Comparison of ENCODE assay signal across 8 cellular contexts in the genomic region with DNA sequence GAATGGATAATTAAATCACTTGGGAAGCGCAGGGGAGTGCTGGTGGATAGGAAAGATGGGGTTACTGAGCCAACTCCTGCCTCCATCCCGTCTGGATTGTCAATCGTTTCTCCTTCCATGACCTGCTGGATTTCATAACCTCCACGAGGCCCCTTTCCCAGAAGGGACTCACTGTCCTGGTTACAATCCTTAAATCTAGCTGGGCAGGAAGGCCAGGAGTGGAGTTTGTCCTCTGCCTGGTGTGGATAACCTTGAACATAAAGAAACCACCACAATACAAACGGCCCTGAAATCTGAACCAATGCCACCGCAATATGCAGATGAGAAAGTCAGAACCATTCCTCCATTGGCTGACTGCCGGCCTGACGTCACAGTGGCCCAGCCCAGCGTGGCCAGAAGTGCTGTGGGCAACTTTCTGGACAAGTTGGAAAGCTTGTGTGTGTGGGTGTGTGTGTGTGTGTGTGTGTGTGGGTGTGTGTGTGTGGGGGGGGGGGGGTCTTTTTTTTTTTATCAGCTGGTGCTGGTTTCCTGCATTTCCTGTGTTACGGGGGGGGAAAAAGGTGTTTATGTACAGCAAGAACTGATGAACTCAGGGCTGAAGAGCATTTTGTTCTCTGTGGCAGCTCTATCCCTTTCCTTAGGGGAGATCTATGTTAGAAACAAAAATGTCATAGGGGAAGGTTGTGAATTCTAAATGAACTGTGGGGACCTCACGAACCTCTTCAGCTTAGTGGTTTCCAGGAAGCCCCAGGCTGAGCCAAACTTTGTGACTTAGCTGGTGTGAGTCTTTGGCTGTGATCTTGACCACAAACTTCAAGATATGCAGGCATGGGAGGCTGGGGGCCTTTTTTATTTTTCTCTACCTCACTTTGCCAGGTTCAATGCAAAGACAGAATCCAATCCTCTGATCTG.
DNase-seq lines count a peak whose midpoint lies in the region; ATAC-seq and TF ChIP-seq lines count a peak whose summit lies in the region.

No MANE protein-coding gene starts in this region.

- no peaks in the 10 kb centered on the region for H3K27me3 ChIP-seq in neutrophil
- no peaks in the 10 kb centered on the region for H3K27me3 ChIP-seq in stomach smooth muscle (ENCODE audit: control insufficient read depth in 1 of 2, insufficient read depth in 2 of 2, low read length in 2 of 2)

- H3K9me3 ChIP-seq in neutrophil, result no peaks in the 10 kb centered on the region
- no peaks in the 10 kb centered on the region for H3K9me3 ChIP-seq in stomach smooth muscle (ENCODE audit: control insufficient read depth in 2 of 2, low read length in 2 of 2)

- H3K36me3 Mint-ChIP-seq in IgD-negative memory B cell, result no peaks in the 10 kb centered on the region
- no peaks in the 10 kb centered on the region for H3K36me3 Mint-ChIP-seq in activated naive CD4-positive, alpha-beta T cell treated with anti-CD3 and anti-CD28 coated beads for 36 hours (ENCODE audit: low read depth)

- H3K4me1 ChIP-seq in neutrophil (ENCODE audit: control insufficient read depth in 1 of 2, insufficient read depth in 1 of 2, low read depth in 1 of 2, low read length in 1 of 2) (peaks cover 16 to 29% of the 10 kb centered on the region in 2 experiments), stomach smooth muscle (ENCODE audit: control insufficient read depth, insufficient read depth, low read length) (no peaks in the 10 kb centered on the region)

- peak; percentile 89 for ATAC-seq in GM19397 (IDR thresholded peaks at IDR 0.05; ENCODE audit: unreplicated experiment)

- H3K27me3 Mint-ChIP-seq in IgD-negative memory B cell, result no peaks in the 10 kb centered on the region
- H3K27me3 Mint-ChIP-seq in activated naive CD4-positive, alpha-beta T cell treated with anti-CD3 and anti-CD28 coated beads for 36 hours (ENCODE audit: low read depth), result no peaks in the 10 kb centered on the region

- in situ Hi-C loops in ACHN (cut with HindIII; ENCODE audit: low pct_ligation_motif_present, low pct_unique_long_range_greater_than_20kb, low sequenced_read_pairs), result no loop called here

- intact Hi-C loops in activated naive CD4-positive, alpha-beta T cell treated with anti-CD3 and anti-CD28 coated beads for 36 hours (cut with micrococcal nuclease), result loop anchor here (1.0 to 2.0 kb wide), 3 partner anchors 34 to 82 kb away; a partner anchor contains a TSS

- no peaks in the 10 kb centered on the region for H3K9me3 Mint-ChIP-seq in IgD-negative memory B cell
- H3K9me3 Mint-ChIP-seq in activated naive CD4-positive, alpha-beta T cell treated with anti-CD3 and anti-CD28 coated beads for 36 hours, result no peaks in the 10 kb centered on the region

- peak overlapping the region; percentile 36 to 51 for H3K9ac ChIP-seq in stomach smooth muscle (ENCODE audit: low read length in 2 of 2)

- H3K36me3 ChIP-seq in neutrophil (no peaks in the 10 kb centered on the region), stomach smooth muscle (ENCODE audit: control insufficient read depth in 2 of 2, insufficient read depth in 2 of 2, low read length in 2 of 2) (no peaks in the 10 kb centered on the region)

- no peak for TF ChIP-seq CTCF in neutrophil (IDR thresholded peaks at IDR 0.05)

- DNase-seq in ACHN (peak; percentile 99), SHP77 treated with DMSO at 0.1 percent for 48 hours (lab: John Stamatoyannopoulos, UW) (peak; percentile 94), germinal center (ENCODE audit: low spot score) (peak; percentile 90)
- DNase-seq in activated naive CD4-positive, alpha-beta T cell treated with anti-CD3 and anti-CD28 coated beads for 36 hours, result peak; percentile 67

- peak overlapping the region; percentile 83 for H3K27ac ChIP-seq in neutrophil
- peak overlapping the region; percentile 76 for H3K27ac ChIP-seq in stomach smooth muscle (ENCODE audit: low read length)

- peak overlapping the region; percentile 35 to 42 for H3K4me3 ChIP-seq in neutrophil (ENCODE audit: low read depth in 1 of 2, low read length in 1 of 2)
- peak overlapping the region in 1 of 2 donors; percentile 50 for H3K4me3 ChIP-seq in stomach smooth muscle (ENCODE audit: low read length in 2 of 2)

- peak overlapping the region; percentile 57 to 89 (median 80) for H3K4me3 Mint-ChIP-seq in IgD-negative memory B cell
- H3K4me3 Mint-ChIP-seq in activated naive CD4-positive, alpha-beta T cell treated with anti-CD3 and anti-CD28 coated beads for 36 hours, result peak overlapping the region; percentile 65

- H3K4me1 Mint-ChIP-seq in IgD-negative memory B cell, result peaks cover 15 to 23% (median 21%) of the 10 kb centered on the region in 3 donors
- peaks cover 25% of the 10 kb centered on the region for H3K4me1 Mint-ChIP-seq in activated naive CD4-positive, alpha-beta T cell treated with anti-CD3 and anti-CD28 coated beads for 36 hours (ENCODE audit: low read depth)

- CTCF ChIA-PET in activated naive CD4-positive, alpha-beta T cell treated with anti-CD3 and anti-CD28 coated beads for 36 hours (lab: Charles Lee), result interaction anchor here (0.5 to 1.3 kb wide), 3 partner anchors 25 to 332 kb away, joined by 3 to 4 read pairs (median 4); no protein-coding TSS in a partner anchor

- H3K27ac Mint-ChIP-seq in IgD-negative memory B cell, result peak overlapping the region; percentile 27 to 98 (median 57)
- peak overlapping the region; percentile 77 for H3K27ac Mint-ChIP-seq in activated naive CD4-positive, alpha-beta T cell treated with anti-CD3 and anti-CD28 coated beads for 36 hours
